In genomic region chr3:10473581-10474438, GRCh38 we compare ENCODE assay signal across 3 cellular contexts.
TF ChIP-seq lines count a peak whose summit lies in the region.

No MANE protein-coding gene starts in this region.

TF ChIP-seq in HepG2, 621 proteins besides CTCF, POLR2A, EP300 and RAD21 (continues in another document):
- TF ChIP-seq SOX5 (CRISPR knock-in tag; IDR thresholded peaks at IDR 0.05; ENCODE audit: borderline replicate concordance) (no peak), TFAP4 (IDR thresholded peaks at IDR 0.05; ENCODE audit: borderline replicate concordance, low read depth) (no peak), ZSCAN31 (CRISPR knock-in tag; IDR thresholded peaks at IDR 0.05; ENCODE audit: low read depth) (no peak), NFE2L1 (CRISPR knock-in tag; IDR thresholded peaks at IDR 0.05; ENCODE audit: borderline replicate concordance) (no peak), KDM1A (CRISPR knock-in tag; IDR thresholded peaks at IDR 0.05) (no peak), KLF16 (CRISPR knock-in tag; IDR thresholded peaks at IDR 0.05) (no peak), CREB3 (CRISPR knock-in tag; IDR thresholded peaks at IDR 0.05) (no peak), TRIM22 (IDR thresholded peaks at IDR 0.05) (no peak), FLYWCH1 (CRISPR knock-in tag; IDR thresholded peaks at IDR 0.05) (no peak), ZNF274 (CRISPR knock-in tag; IDR thresholded peaks at IDR 0.05) (no peak), ZFX (CRISPR knock-in tag; IDR thresholded peaks at IDR 0.05; ENCODE audit: low read depth) (no peak), NR2F2 (IDR thresholded peaks at IDR 0.05; ENCODE audit: borderline replicate concordance, low read depth) (no peak), NFATC3 (CRISPR knock-in tag; IDR thresholded peaks at IDR 0.05) (no peak), PBX3 (CRISPR knock-in tag; IDR thresholded peaks at IDR 0.05; ENCODE audit: borderline replicate concordance) (no peak), TEF (CRISPR knock-in tag; IDR thresholded peaks at IDR 0.05) (no peak), ZNF230 (CRISPR knock-in tag; IDR thresholded peaks at IDR 0.05) (no peak), ZNF7 (CRISPR knock-in tag; IDR thresholded peaks at IDR 0.05) (no peak)

TF ChIP-seq in K562, 482 proteins besides CTCF, POLR2A, EP300 and RAD21:
- TF ChIP-seq MCM2 (IDR thresholded peaks at IDR 0.05; ENCODE audit: low read depth) (no peak), ZNF609 (CRISPR knock-in tag; IDR thresholded peaks at IDR 0.05; ENCODE audit: borderline replicate concordance) (no peak), TCF3 (CRISPR knock-in tag; IDR thresholded peaks at IDR 0.05) (no peak), SPI1 (IDR thresholded peaks at IDR 0.05; ENCODE audit: borderline replicate concordance, low read depth, low read length) (0 out of 2 replicates have a peak, but pooled peaks have one; percentile 11)

TF ChIP-seq in SK-N-SH treated with all-trans-retinoic acid at 6 μM for 48 hours, 23 proteins besides CTCF, POLR2A, EP300 and RAD21:
- TF ChIP-seq ZNF70 (CRISPR knock-in tag; IDR thresholded peaks at IDR 0.05) (no peak), SNAI2 (CRISPR knock-in tag; IDR thresholded peaks at IDR 0.05) (no peak), GLIS3 (CRISPR knock-in tag; IDR thresholded peaks at IDR 0.05) (no peak), ZFP30 (CRISPR knock-in tag; IDR thresholded peaks at IDR 0.05) (no peak), TSHZ2 (CRISPR knock-in tag; IDR thresholded peaks at IDR 0.05) (no peak), CSDC2 (CRISPR knock-in tag; IDR thresholded peaks at IDR 0.05) (no peak), POU6F1 (CRISPR knock-in tag; IDR thresholded peaks at IDR 0.05; ENCODE audit: borderline replicate concordance, low read depth) (no peak), CREB5 (CRISPR knock-in tag; IDR thresholded peaks at IDR 0.05; ENCODE audit: low read depth) (no peak), CSRNP3 (CRISPR knock-in tag; IDR thresholded peaks at IDR 0.05) (no peak), ZFP3 (CRISPR knock-in tag; IDR thresholded peaks at IDR 0.05) (no peak), ARNTL (CRISPR knock-in tag; IDR thresholded peaks at IDR 0.05; ENCODE audit: borderline replicate concordance, low read depth) (no peak), PATZ1 (CRISPR knock-in tag; IDR thresholded peaks at IDR 0.05; ENCODE audit: borderline replicate concordance) (no peak)
